Comparison of ENCODE assay signal across 18 cellular contexts in genomic region chr1:245074898-245075297, GRCh38.
"Had no signal": no experiment of that assay in that cellular context is flagged by ENCODE, and none has a peak within 500 bp of the region (broad histone marks: within the 10 kb centered on the region; RNA-seq: fewer than 3 reads in every experiment).

No MANE protein-coding gene starts in this region.

- H3K9me3 ChIP-seq: SJSA1 had no signal

- FAIRE-seq: RCC 7860 had no signal

- H3K36me3 ChIP-seq: MG63, SJSA1 had no signal

- H3K4me3 ChIP-seq: MG63, SJSA1 had no signal

- ATAC-seq: T-cell had no signal

- H3K27me3 ChIP-seq: MG63, SJSA1 had no signal

- H3K27ac ChIP-seq: SJSA1, SK-N-MC had no signal

- DNase-seq: Karpas-422, KG1, MG63, NCI-H1092 treated with DMSO at 0.1 percent for 48 hours, NCI-H1694 treated with DMSO at 0.1 percent for 48 hours, NCI-H1930, NCI-H2081, NCI-H2227 treated with DMSO at 0.1 percent for 48 hours, NCI-H526 treated with DMSO at 0.1 percent for 48 hours, NCI-H774, Right ventricle myocardium superior, RPMI8226, SIG-M5, SW 1271, T-cell had no signal
